In the genomic region with DNA sequence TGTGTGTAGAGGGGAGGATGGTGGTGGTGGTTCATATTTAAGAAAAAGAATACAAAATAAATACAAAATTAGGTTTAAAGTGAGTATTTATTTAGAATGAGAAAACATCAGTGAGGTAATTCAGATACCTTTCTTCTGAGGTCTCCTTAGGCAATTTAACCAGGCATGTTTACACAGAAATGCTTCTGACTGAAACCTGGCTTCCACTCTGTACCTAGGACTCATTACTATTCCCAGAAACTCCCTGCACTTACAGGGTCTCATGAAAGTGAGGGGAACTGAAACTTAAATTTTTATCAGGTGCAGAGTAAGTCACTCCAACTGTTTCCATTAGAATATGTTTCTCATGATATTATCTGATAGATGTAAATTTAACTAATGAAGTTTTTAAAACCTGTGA, we compare ENCODE assay signal across 9 cellular contexts.
"Had no signal": no experiment of that assay in that cellular context is flagged by ENCODE, and none has a peak within 500 bp of the region (broad histone marks: within the 10 kb centered on the region; RNA-seq: fewer than 3 reads in every experiment).

No MANE protein-coding gene starts in this region.

- ATAC-seq: HCT116, K562 had no signal

- H3K4me1 ChIP-seq: HAP-1 had no signal

- H2AFZ ChIP-seq: GM23248 had no signal

- DNase-seq: GM23248, GOT3, H7, HFFc6, IMR-90, KG1 had no signal

- H3K27ac ChIP-seq: GM23248 had no signal

- H3K36me3 ChIP-seq: HAP-1 had no signal

- H3K9ac ChIP-seq: GM23248 had no signal

- H3K4me3 ChIP-seq: GM23248, HAP-1, K562 had no signal
